11 cellular contexts compared by ENCODE assay signal in the genomic region with DNA sequence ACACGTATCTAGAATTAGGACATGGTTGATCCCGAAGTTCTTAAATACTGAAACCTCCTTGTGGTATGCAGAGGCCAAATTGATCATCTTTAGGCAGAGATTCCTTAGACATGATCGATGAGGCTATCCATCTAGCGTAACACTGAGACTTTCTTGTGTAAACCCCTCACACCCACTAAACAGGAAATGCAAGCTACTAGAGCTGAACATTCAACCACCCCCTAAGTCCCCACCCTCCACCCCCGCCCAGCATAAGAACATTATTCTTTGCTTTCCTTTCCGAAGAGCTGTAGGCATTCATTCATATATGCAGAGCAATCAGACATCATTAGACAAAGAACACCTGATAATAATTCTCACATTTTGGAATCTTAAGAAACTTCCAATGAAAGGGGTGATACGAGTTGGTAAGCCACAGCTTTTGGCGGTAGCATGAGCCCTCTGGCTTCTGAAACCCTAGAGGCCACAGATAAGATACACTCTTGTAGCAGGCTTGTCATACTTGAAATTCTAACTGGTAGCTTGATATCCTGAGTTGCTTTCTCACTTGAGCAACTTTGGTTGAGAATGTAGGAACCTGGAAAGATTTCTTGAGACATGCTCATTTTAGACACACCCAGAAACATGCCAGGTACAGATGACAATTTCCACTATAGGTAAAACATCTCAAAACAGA. TPM values are rescaled to one million over a fixed set of nuclear protein-coding genes. Genes with fewer than 3 reads are reported as not detected.
DNase-seq lines count a peak whose midpoint lies in the region; ATAC-seq and TF ChIP-seq lines count a peak whose summit lies in the region.
"Had no signal": no experiment of that assay in that cellular context is flagged by ENCODE, and none has a peak within 500 bp of the region (broad histone marks: within the 10 kb centered on the region; RNA-seq: fewer than 3 reads in every experiment).

No MANE protein-coding gene starts in this region.

- POLR2A ChIA-PET in MCF 10A (lab: Yijun Ruan, JAX), result interaction anchor here (0.8 kb wide), 1 partner anchor 9 kb away, joined by 3 read pairs; no protein-coding TSS in a partner anchor

- H3K4me3 ChIP-seq in upper lobe of right lung, result no peak overlapping the region
- H3K4me3 ChIP-seq: testis had no signal

- CTCF ChIA-PET in MCF 10A (lab: Yijun Ruan, JAX), result no interaction called here

- peak overlapping the region; percentile 66 for H3K4me3 Mint-ChIP-seq in activated naive CD4-positive, alpha-beta T cell treated with anti-CD3 and anti-CD28 coated beads, Interleukin-2, amount 50 U/mL, for 24 hours
- peak overlapping the region; percentile 85 for H3K4me3 Mint-ChIP-seq in T-helper 2 cell treated with Interferon-gamma antibody and Interleukin-4, amounts not matched to agents 5 μg/mL and 100 μg/mL, for 36 hours
- H3K4me3 Mint-ChIP-seq in MCF 10A (ENCODE audit: unreplicated experiment), result no peak overlapping the region

- BruUV-seq in MCF 10A (replicated peaks; lab: Mats Ljungman, UMichigan), result no TSS peak

- H3K9me3 ChIP-seq in upper lobe of right lung, result no peaks in the 10 kb centered on the region
- H3K9me3 ChIP-seq: testis had no signal

- peaks cover 1% of the 10 kb centered on the region for H3K36me3 Mint-ChIP-seq in activated naive CD4-positive, alpha-beta T cell treated with anti-CD3 and anti-CD28 coated beads, Interleukin-2, amount 50 U/mL, for 24 hours
- peaks cover 38% of the 10 kb centered on the region for H3K36me3 Mint-ChIP-seq in T-helper 2 cell treated with Interferon-gamma antibody and Interleukin-4, amounts not matched to agents 5 μg/mL and 100 μg/mL, for 36 hours (ENCODE audit: low read depth)
- no peaks in the 10 kb centered on the region for H3K36me3 Mint-ChIP-seq in MCF 10A (ENCODE audit: insufficient read depth, unreplicated experiment)

- H3K27me3 Mint-ChIP-seq in activated naive CD4-positive, alpha-beta T cell treated with anti-CD3 and anti-CD28 coated beads, Interleukin-2, amount 50 U/mL, for 24 hours, result no peaks in the 10 kb centered on the region
- no peaks in the 10 kb centered on the region for H3K27me3 Mint-ChIP-seq in T-helper 2 cell treated with Interferon-gamma antibody and Interleukin-4, amounts not matched to agents 5 μg/mL and 100 μg/mL, for 36 hours (ENCODE audit: low read depth)
- H3K27me3 Mint-ChIP-seq in MCF 10A (ENCODE audit: insufficient read depth, unreplicated experiment), result no peaks in the 10 kb centered on the region

- peaks cover 71% of the 10 kb centered on the region for H3K4me1 ChIP-seq in upper lobe of right lung

- peak overlapping the region; percentile 59 for H3K27ac Mint-ChIP-seq in activated naive CD4-positive, alpha-beta T cell treated with anti-CD3 and anti-CD28 coated beads, Interleukin-2, amount 50 U/mL, for 24 hours
- peak overlapping the region; percentile 56 for H3K27ac Mint-ChIP-seq in T-helper 2 cell treated with Interferon-gamma antibody and Interleukin-4, amounts not matched to agents 5 μg/mL and 100 μg/mL, for 36 hours
- no peak overlapping the region for H3K27ac Mint-ChIP-seq in MCF 10A (ENCODE audit: low read depth, unreplicated experiment)
- H3K27ac Mint-ChIP-seq: progenitor cell of endocrine pancreas had no signal

- no peaks in the 10 kb centered on the region for H3K27me3 ChIP-seq in upper lobe of right lung
- H3K27me3 ChIP-seq: testis had no signal

- DNase-seq in activated naive CD4-positive, alpha-beta T cell treated with Interleukin-2 at 50 U/mL for 16 hours, result no peak
- DNase-seq in T-helper 2 cell treated with Interferon-gamma antibody and Interleukin-4, amounts not matched to agents 5 μg/mL and 100 μg/mL, for 36 hours (ENCODE audit: low spot score), result peak; percentile 38
- DNase-seq in upper lobe of right lung (no peak), MCF 10A (ENCODE audit: unreplicated experiment) (no peak), AML-193 (lab: John Stamatoyannopoulos, UW) (no peak), left colon (no peak)
- DNase-seq: Karpas-422, testis had no signal

- peaks cover 3% of the 10 kb centered on the region for H3K36me3 ChIP-seq in upper lobe of right lung

- peaks cover 98% of the 10 kb centered on the region for H3K4me1 Mint-ChIP-seq in activated naive CD4-positive, alpha-beta T cell treated with anti-CD3 and anti-CD28 coated beads, Interleukin-2, amount 50 U/mL, for 24 hours
- H3K4me1 Mint-ChIP-seq in T-helper 2 cell treated with Interferon-gamma antibody and Interleukin-4, amounts not matched to agents 5 μg/mL and 100 μg/mL, for 36 hours (ENCODE audit: low read depth), result peaks cover 79% of the 10 kb centered on the region
- no peaks in the 10 kb centered on the region for H3K4me1 Mint-ChIP-seq in MCF 10A (ENCODE audit: insufficient read depth, unreplicated experiment)

- no peak overlapping the region for H3K27ac ChIP-seq in upper lobe of right lung
- H3K27ac ChIP-seq: testis had no signal

- TF ChIP-seq CTCF in upper lobe of right lung (IDR thresholded peaks at IDR 0.05) (no peak), MCF 10A (IDR thresholded peaks at IDR 0.05; ENCODE audit: unreplicated experiment) (no peak)

- H3K9me3 Mint-ChIP-seq in activated naive CD4-positive, alpha-beta T cell treated with anti-CD3 and anti-CD28 coated beads, Interleukin-2, amount 50 U/mL, for 24 hours, result no peaks in the 10 kb centered on the region
- H3K9me3 Mint-ChIP-seq in T-helper 2 cell treated with Interferon-gamma antibody and Interleukin-4, amounts not matched to agents 5 μg/mL and 100 μg/mL, for 36 hours, result no peaks in the 10 kb centered on the region
- no peaks in the 10 kb centered on the region for H3K9me3 Mint-ChIP-seq in MCF 10A (ENCODE audit: unreplicated experiment)

- intact Hi-C loops in upper lobe of right lung (cut with DNase I) (no loop called here), MCF 10A (cut with micrococcal nuclease) (no loop called here), left colon (cut with DNase I, micrococcal nuclease) (no loop called here)

- ATAC-seq in HG02885 (IDR thresholded peaks at IDR 0.05; ENCODE audit: poor library complexity, unreplicated experiment) (peak; percentile 52), upper lobe of right lung (peak; percentile 54), left colon (no peak)

RNA-seq across cellular contexts. Expression of a gene that starts 42.2 kb away (rescaled TPM):
- total RNA-seq in upper lobe of right lung (69.7 TPM), MCF 10A (2022) (3.6 and 5.6 TPM in 2 replicates), left colon (10 to 100 TPM in 1 of 2 donors, 1 to 10 TPM in 1; 5.6 to 10.6 TPM)
- total RNA-seq: progenitor cell of endocrine pancreas had no signal
